2 cellular contexts compared by ENCODE assay signal in the genomic region with DNA sequence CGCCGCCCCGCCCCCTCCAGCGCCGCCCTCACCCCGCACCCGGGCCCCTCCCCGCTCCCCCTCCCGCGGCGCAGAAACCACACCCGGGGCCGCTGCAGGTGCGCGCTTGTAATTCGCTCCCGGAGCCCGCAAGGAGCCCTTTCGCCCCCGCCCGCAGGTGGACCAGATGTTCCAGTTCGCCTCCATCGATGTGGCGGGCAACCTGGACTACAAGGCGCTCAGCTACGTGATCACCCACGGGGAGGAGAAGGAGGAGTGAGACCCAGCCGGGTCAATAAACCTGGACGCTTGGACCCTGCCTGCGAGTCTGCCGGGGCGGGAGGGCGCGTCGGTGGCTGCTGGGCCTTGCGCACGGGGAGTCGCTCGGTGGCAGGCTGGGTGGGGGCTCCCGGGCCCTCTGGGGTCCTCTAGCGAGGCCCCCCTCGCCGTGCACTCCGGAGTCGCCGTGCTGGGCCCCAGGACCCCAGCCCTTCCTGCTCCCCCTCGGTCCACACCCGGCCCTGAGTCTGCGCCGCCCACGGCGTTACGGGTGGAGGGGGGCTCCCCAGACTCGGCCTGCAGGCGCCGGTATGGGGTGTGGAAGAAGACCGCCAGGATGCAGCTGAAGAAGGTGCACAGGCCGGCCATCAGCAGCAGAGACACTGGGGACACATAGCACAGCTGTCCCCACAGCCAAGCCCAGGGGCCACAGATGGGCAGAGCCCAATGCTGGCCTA.
A peak's percentile ranks its signal among the peaks of the same experiment; 100 is the strongest.
TF ChIP-seq lines count a peak whose summit lies in the region.

No MANE protein-coding gene starts in this region.

TF ChIP-seq in GM23338, 12 proteins besides CTCF, POLR2A, EP300 and RAD21:
- TF ChIP-seq EZH2phosphoT487 (IDR thresholded peaks at IDR 0.05; ENCODE audit: unreplicated experiment) (no peak), POLR2AphosphoS5 (IDR thresholded peaks at IDR 0.05; ENCODE audit: low read depth) (no peak), JUNB (IDR thresholded peaks at IDR 0.05; ENCODE audit: unreplicated experiment) (no peak), CREB1 (CRISPR knock-in tag; IDR thresholded peaks at IDR 0.05; ENCODE audit: low read depth) (no peak), ZNF114 (CRISPR knock-in tag; IDR thresholded peaks at IDR 0.05) (no peak), STAT1 (IDR thresholded peaks at IDR 0.05; ENCODE audit: unreplicated experiment) (no peak)
- TF ChIP-seq, protein P1, sequence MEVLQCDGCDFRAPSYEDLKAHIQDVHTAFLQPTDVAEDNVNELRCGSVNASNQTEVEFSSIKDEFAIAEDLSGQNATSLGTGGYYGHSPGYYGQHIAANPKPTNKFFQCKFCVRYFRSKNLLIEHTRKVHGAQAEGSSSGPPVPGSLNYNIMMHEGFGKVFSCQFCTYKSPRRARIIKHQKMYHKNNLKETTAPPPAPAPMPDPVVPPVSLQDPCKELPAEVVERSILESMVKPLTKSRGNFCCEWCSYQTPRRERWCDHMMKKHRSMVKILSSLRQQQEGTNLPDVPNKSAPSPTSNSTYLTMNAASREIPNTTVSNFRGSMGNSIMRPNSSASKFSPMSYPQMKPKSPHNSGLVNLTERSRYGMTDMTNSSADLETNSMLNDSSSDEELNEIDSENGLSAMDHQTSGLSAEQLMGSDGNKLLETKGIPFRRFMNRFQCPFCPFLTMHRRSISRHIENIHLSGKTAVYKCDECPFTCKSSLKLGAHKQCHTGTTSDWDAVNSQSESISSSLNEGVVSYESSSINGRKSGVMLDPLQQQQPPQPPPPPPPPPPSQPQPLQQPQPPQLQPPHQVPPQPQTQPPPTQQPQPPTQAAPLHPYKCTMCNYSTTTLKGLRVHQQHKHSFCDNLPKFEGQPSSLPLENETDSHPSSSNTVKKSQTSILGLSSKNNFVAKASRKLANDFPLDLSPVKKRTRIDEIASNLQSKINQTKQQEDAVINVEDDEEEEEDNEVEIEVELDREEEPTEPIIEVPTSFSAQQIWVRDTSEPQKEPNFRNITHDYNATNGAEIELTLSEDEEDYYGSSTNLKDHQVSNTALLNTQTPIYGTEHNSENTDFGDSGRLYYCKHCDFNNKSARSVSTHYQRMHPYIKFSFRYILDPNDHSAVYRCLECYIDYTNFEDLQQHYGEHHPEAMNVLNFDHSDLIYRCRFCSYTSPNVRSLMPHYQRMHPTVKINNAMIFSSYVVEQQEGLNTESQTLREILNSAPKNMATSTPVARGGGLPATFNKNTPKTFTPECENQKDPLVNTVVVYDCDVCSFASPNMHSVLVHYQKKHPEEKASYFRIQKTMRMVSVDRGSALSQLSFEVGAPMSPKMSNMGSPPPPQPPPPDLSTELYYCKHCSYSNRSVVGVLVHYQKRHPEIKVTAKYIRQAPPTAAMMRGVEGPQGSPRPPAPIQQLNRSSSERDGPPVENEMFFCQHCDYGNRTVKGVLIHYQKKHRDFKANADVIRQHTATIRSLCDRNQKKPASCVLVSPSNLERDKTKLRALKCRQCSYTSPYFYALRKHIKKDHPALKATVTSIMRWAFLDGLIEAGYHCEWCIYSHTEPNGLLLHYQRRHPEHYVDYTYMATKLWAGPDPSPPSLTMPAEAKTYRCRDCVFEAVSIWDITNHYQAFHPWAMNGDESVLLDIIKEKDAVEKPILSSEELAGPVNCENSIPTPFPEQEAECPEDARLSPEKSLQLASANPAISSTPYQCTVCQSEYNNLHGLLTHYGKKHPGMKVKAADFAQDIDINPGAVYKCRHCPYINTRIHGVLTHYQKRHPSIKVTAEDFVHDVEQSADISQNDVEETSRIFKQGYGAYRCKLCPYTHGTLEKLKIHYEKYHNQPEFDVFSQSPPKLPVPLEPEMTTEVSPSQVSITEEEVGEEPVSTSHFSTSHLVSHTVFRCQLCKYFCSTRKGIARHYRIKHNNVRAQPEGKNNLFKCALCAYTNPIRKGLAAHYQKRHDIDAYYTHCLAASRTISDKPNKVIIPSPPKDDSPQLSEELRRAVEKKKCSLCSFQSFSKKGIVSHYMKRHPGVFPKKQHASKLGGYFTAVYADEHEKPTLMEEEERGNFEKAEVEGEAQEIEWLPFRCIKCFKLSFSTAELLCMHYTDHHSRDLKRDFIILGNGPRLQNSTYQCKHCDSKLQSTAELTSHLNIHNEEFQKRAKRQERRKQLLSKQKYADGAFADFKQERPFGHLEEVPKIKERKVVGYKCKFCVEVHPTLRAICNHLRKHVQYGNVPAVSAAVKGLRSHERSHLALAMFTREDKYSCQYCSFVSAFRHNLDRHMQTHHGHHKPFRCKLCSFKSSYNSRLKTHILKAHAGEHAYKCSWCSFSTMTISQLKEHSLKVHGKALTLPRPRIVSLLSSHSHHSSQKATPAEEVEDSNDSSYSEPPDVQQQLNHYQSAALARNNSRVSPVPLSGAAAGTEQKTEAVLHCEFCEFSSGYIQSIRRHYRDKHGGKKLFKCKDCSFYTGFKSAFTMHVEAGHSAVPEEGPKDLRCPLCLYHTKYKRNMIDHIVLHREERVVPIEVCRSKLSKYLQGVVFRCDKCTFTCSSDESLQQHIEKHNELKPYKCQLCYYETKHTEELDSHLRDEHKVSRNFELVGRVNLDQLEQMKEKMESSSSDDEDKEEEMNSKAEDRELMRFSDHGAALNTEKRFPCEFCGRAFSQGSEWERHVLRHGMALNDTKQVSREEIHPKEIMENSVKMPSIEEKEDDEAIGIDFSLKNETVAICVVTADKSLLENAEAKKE (CRISPR knock-in tag; IDR thresholded peaks at IDR 0.05), result no peak
- TF ChIP-seq, protein P2, sequence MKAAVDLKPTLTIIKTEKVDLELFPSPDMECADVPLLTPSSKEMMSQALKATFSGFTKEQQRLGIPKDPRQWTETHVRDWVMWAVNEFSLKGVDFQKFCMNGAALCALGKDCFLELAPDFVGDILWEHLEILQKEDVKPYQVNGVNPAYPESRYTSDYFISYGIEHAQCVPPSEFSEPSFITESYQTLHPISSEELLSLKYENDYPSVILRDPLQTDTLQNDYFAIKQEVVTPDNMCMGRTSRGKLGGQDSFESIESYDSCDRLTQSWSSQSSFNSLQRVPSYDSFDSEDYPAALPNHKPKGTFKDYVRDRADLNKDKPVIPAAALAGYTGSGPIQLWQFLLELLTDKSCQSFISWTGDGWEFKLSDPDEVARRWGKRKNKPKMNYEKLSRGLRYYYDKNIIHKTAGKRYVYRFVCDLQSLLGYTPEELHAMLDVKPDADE (IDR thresholded peaks at IDR 0.05), result no peak

TF ChIP-seq in HepG2, 621 proteins besides CTCF, POLR2A, EP300 and RAD21 (continues in another document):
- TF ChIP-seq ZFY (CRISPR knock-in tag; IDR thresholded peaks at IDR 0.05) (peak; percentile 2; the same call in 1 of the 2 replicates), PAXIP1 (CRISPR knock-in tag; conservative IDR thresholded peaks at IDR 0.05) (peak; percentile 48; the same call in 1 of the 2 replicates), NONO (IDR thresholded peaks at IDR 0.05) (no peak), NONO (CRISPR knock-in tag; conservative IDR thresholded peaks at IDR 0.05) (peak; percentile 44; the same call in 1 of the 2 replicates), FOXC1 (CRISPR knock-in tag; IDR thresholded peaks at IDR 0.05; ENCODE audit: borderline replicate concordance) (0 out of 2 replicates have a peak, but pooled peaks have one; percentile 17), RBFOX2 (IDR thresholded peaks at IDR 0.05; ENCODE audit: low read depth, low read length) (peak; percentile 39; the same call in 1 of the 2 replicates), GATAD1 (CRISPR knock-in tag; IDR thresholded peaks at IDR 0.05) (no peak), HNRNPUL1 (IDR thresholded peaks at IDR 0.05; ENCODE audit: low read depth, low read length) (no peak), ZNF563 (CRISPR knock-in tag; IDR thresholded peaks at IDR 0.05) (0 out of 2 replicates have a peak, but pooled peaks have one; percentile 28), ZNF430 (CRISPR knock-in tag; IDR thresholded peaks at IDR 0.05) (peak; percentile 42; the same call in 1 of the 2 replicates), PHF8 (CRISPR knock-in tag; IDR thresholded peaks at IDR 0.05) (peak; percentile 44; the same call in 1 of the 2 replicates), ZBTB14 (CRISPR knock-in tag; IDR thresholded peaks at IDR 0.05) (no peak), MYC (CRISPR knock-in tag; IDR thresholded peaks at IDR 0.05; ENCODE audit: borderline replicate concordance) (peak; percentile 19; the same call in 1 of the 2 replicates), RELA (CRISPR knock-in tag; IDR thresholded peaks at IDR 0.05) (no peak), AGO2 (optimal IDR thresholded peaks at IDR 0.05; ENCODE audit: low read depth, low read length) (peak; percentile 48), ZBTB26 (CRISPR knock-in tag; IDR thresholded peaks at IDR 0.05; ENCODE audit: borderline replicate concordance) (peak; percentile 24; the same call in 1 of the 2 replicates), ONECUT2 (CRISPR knock-in tag; IDR thresholded peaks at IDR 0.05) (peak; percentile 61; the same call in 1 of the 2 replicates), ZNF501 (CRISPR knock-in tag; IDR thresholded peaks at IDR 0.05) (peak; percentile 14), SMARCC2 (IDR thresholded peaks at IDR 0.05) (no peak), ATAD3A (CRISPR knock-in tag; IDR thresholded peaks at IDR 0.05) (no peak), THAP11 (CRISPR knock-in tag; IDR thresholded peaks at IDR 0.05) (0 out of 2 replicates have a peak, but pooled peaks have one; percentile 14)
- TF ChIP-seq, protein P3, sequence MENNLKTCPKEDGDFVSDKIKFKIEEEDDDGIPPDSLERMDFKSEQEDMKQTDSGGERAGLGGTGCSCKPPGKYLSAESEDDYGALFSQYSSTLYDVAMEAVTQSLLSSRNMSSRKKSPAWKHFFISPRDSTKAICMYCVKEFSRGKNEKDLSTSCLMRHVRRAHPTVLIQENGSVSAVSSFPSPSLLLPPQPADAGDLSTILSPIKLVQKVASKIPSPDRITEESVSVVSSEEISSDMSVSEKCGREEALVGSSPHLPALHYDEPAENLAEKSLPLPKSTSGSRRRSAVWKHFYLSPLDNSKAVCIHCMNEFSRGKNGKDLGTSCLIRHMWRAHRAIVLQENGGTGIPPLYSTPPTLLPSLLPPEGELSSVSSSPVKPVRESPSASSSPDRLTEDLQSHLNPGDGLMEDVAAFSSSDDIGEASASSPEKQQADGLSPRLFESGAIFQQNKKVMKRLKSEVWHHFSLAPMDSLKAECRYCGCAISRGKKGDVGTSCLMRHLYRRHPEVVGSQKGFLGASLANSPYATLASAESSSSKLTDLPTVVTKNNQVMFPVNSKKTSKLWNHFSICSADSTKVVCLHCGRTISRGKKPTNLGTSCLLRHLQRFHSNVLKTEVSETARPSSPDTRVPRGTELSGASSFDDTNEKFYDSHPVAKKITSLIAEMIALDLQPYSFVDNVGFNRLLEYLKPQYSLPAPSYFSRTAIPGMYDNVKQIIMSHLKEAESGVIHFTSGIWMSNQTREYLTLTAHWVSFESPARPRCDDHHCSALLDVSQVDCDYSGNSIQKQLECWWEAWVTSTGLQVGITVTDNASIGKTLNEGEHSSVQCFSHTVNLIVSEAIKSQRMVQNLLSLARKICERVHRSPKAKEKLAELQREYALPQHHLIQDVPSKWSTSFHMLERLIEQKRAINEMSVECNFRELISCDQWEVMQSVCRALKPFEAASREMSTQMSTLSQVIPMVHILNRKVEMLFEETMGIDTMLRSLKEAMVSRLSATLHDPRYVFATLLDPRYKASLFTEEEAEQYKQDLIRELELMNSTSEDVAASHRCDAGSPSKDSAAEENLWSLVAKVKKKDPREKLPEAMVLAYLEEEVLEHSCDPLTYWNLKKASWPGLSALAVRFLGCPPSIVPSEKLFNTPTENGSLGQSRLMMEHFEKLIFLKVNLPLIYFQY (CRISPR knock-in tag; IDR thresholded peaks at IDR 0.05; ENCODE audit: borderline replicate concordance), result peak; percentile 67; the same call in 1 of the 2 replicates
- TF ChIP-seq, protein P4, sequence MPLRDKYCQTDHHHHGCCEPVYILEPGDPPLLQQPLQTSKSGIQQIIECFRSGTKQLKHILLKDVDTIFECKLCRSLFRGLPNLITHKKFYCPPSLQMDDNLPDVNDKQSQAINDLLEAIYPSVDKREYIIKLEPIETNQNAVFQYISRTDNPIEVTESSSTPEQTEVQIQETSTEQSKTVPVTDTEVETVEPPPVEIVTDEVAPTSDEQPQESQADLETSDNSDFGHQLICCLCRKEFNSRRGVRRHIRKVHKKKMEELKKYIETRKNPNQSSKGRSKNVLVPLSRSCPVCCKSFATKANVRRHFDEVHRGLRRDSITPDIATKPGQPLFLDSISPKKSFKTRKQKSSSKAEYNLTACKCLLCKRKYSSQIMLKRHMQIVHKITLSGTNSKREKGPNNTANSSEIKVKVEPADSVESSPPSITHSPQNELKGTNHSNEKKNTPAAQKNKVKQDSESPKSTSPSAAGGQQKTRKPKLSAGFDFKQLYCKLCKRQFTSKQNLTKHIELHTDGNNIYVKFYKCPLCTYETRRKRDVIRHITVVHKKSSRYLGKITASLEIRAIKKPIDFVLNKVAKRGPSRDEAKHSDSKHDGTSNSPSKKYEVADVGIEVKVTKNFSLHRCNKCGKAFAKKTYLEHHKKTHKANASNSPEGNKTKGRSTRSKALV (CRISPR knock-in tag; IDR thresholded peaks at IDR 0.05), result peak; percentile 45; the same call in 1 of the 2 replicates
